ENCODE assay signal across 11 cellular contexts in genomic region chr4:99943904-99944437, GRCh38. TPM values are rescaled to one million over a fixed set of nuclear protein-coding genes. Genes with fewer than 3 reads are reported as not detected.
A peak's percentile ranks its signal among the peaks of the same experiment; 100 is the strongest.
DNase-seq lines count a peak whose midpoint lies in the region; ATAC-seq and TF ChIP-seq lines count a peak whose summit lies in the region.
"Had no signal": no experiment of that assay in that cellular context is flagged by ENCODE, and none has a peak within 500 bp of the region (broad histone marks: within the 10 kb centered on the region; RNA-seq: fewer than 3 reads in every experiment).

No MANE protein-coding gene starts in this region.

- peaks cover 8 to 34% of the 10 kb centered on the region in 2 experiments for H3K79me1 ChIP-seq in IMR-90 (ENCODE audit: low read depth in 1 of 2, low read length in 2 of 2)

- BruUV-seq in IMR-90 (replicated peaks; lab: Mats Ljungman, UMichigan): no TSS peak

- H3K4me3 Mint-ChIP-seq in activated CD8-positive, alpha-beta memory T cell treated with anti-CD3 and anti-CD28 coated beads, Interleukin-2, amount 10 ng/mL, durations not matched to agents 7 days and 5 days: peak overlapping the region; percentile 58
- H3K4me3 Mint-ChIP-seq in activated naive CD8-positive, alpha-beta T cell: peak overlapping the region; percentile 97
- H3K4me3 Mint-ChIP-seq in neural crest cell: peak overlapping the region; percentile 44

- no peak overlapping the region for H4K91ac ChIP-seq in IMR-90 (ENCODE audit: insufficient read depth, low read depth, low read length)

- TF ChIP-seq CTCF in IMR-90 (conservative IDR thresholded peaks at IDR 0.05; ENCODE audit: low read depth, low read length): no peak
- no peak for TF ChIP-seq CTCF in neural crest cell (conservative IDR thresholded peaks at IDR 0.05)
- TF ChIP-seq CTCF in vagina (IDR thresholded peaks at IDR 0.05): no peak

- TF ChIP-seq POLR2A in IMR-90 (IDR thresholded peaks at IDR 0.05; ENCODE audit: low read depth, low read length) (no peak), vagina (IDR thresholded peaks at IDR 0.05) (no peak)

- DNase-seq in activated CD8-positive, alpha-beta memory T cell treated with anti-CD3 and anti-CD28 coated beads, Interleukin-2, amount 10 ng/mL, durations not matched to agents 7 days and 5 days: no peak
- DNase-seq in activated CD8-positive, alpha-beta memory T cell treated with anti-CD3 and anti-CD28 coated beads for 24 hours: no peak
- DNase-seq in IMR-90 (no peak), neural crest cell (ENCODE audit: low read depth, low spot score) (no peak), vagina (ENCODE audit: extremely low spot score in 2 of 2) (no peak), nucleus accumbens (lab: John Stamatoyannopoulos, UW) (no peak), head of caudate nucleus (no peak)
- DNase-seq: activated effector memory CD4-positive, alpha-beta T cell treated with anti-CD3 and anti-CD28 coated beads, Interleukin-2, amount 50 U/mL, for 16 hours; NCI-H1048; NCI-H524 treated with DMSO at 0.1 percent for 48 hours had no signal

- no peaks in the 10 kb centered on the region for H3K9me1 ChIP-seq in IMR-90 (ENCODE audit: insufficient read depth, low read length)

- no peak overlapping the region for H2AK5ac ChIP-seq in IMR-90 (ENCODE audit: low read depth, low read length)

- H4K5ac ChIP-seq in IMR-90 (ENCODE audit: low read depth, low read length): no peak overlapping the region

- no peak overlapping the region for H2AK9ac ChIP-seq in IMR-90 (replicated peaks; ENCODE audit: low read depth, low read length, poor library complexity)

- WGBS in IMR-90 (ENCODE audit: extremely low coverage in 2 of 2, insufficient read length in 1 of 2), 2 experiments: no CpG with 5 or more reads among the region's 2 CpGs

- peaks cover 52% of the 10 kb centered on the region for H3K36me3 Mint-ChIP-seq in activated CD8-positive, alpha-beta memory T cell treated with anti-CD3 and anti-CD28 coated beads, Interleukin-2, amount 10 ng/mL, durations not matched to agents 7 days and 5 days
- peaks cover 7% of the 10 kb centered on the region for H3K36me3 Mint-ChIP-seq in activated naive CD8-positive, alpha-beta T cell
- peaks cover 33% of the 10 kb centered on the region for H3K36me3 Mint-ChIP-seq in neural crest cell (ENCODE audit: low read depth)

- H3K4me3 ChIP-seq in IMR-90 (ENCODE audit: insufficient read depth, low read depth, low read length): no peak overlapping the region
- H3K4me3 ChIP-seq in vagina: no peak overlapping the region

- no peak overlapping the region for H2BK20ac ChIP-seq in IMR-90 (ENCODE audit: low read depth, low read length)

- CTCF ChIA-PET in activated CD8-positive, alpha-beta memory T cell treated with anti-CD3 and anti-CD28 coated beads, Interleukin-2, amount 10 ng/mL, durations not matched to agents 7 days and 5 days (lab: Charles Lee): interaction anchor here (0.8 to 1.9 kb wide), 2 partner anchors 27 to 133 kb away, joined by 3 to 5 read pairs; no protein-coding TSS in a partner anchor
- CTCF ChIA-PET in IMR-90 (lab: Yijun Ruan, JAX): interaction anchor here (0.6 kb wide), 1 partner anchor 271 kb away, joined by 6 read pairs; no protein-coding TSS in a partner anchor

- no peak overlapping the region for H3K4ac ChIP-seq in IMR-90 (ENCODE audit: low read depth, low read length)

- no peak overlapping the region for H3K18ac ChIP-seq in IMR-90 (ENCODE audit: low read depth, low read length)

- H3K9me3 Mint-ChIP-seq in activated CD8-positive, alpha-beta memory T cell treated with anti-CD3 and anti-CD28 coated beads, Interleukin-2, amount 10 ng/mL, durations not matched to agents 7 days and 5 days (ENCODE audit: low read depth): no peaks in the 10 kb centered on the region
- no peaks in the 10 kb centered on the region for H3K9me3 Mint-ChIP-seq in activated naive CD8-positive, alpha-beta T cell (ENCODE audit: low read depth)
- no peaks in the 10 kb centered on the region for H3K9me3 Mint-ChIP-seq in neural crest cell

- no peak overlapping the region for H2BK120ac ChIP-seq in IMR-90 (ENCODE audit: low read depth, low read length)

- H2BK15ac ChIP-seq in IMR-90 (ENCODE audit: low read depth, low read length): no peak overlapping the region

- peaks cover 53% of the 10 kb centered on the region for H3K4me1 Mint-ChIP-seq in activated CD8-positive, alpha-beta memory T cell treated with anti-CD3 and anti-CD28 coated beads, Interleukin-2, amount 10 ng/mL, durations not matched to agents 7 days and 5 days
- H3K4me1 Mint-ChIP-seq in activated naive CD8-positive, alpha-beta T cell (ENCODE audit: low read depth): peaks cover 64% of the 10 kb centered on the region
- peaks cover 47% of the 10 kb centered on the region for H3K4me1 Mint-ChIP-seq in neural crest cell

- H3K14ac ChIP-seq in IMR-90 (replicated peaks; ENCODE audit: low read depth, low read length): no peak overlapping the region

- no peak overlapping the region; the same call in 1 of the 2 replicates for H3K23ac ChIP-seq in IMR-90 (ENCODE audit: low read depth, low read length)

- H3K56ac ChIP-seq in IMR-90 (ENCODE audit: extremely low read depth, insufficient read depth, low read length): no peak overlapping the region

- in situ Hi-C loops in IMR-90 (cut with MboI; ENCODE audit: low sequenced_read_pairs): loop anchor here (10.0 kb wide), 1 partner anchor 379 kb away; the partner anchor contains the start of gene TRMT10A

- H3K4me2 ChIP-seq in IMR-90 (ENCODE audit: low read depth, low read length): peak overlapping the region; percentile 51; the same call in 1 of the 2 replicates

- intact Hi-C loops in IMR-90 (cut with micrococcal nuclease) (no loop called here), vagina (cut with DNase I) (loop anchor here (5.0 kb wide), 1 partner anchor 557 kb away; no protein-coding TSS in a partner anchor), head of caudate nucleus (cut with DNase I) (no loop called here)

- POLR2A ChIA-PET in IMR-90 (lab: Charles Lee; ENCODE audit: unreplicated experiment): no interaction called here

- no peak overlapping the region for H2BK5ac ChIP-seq in IMR-90 (ENCODE audit: low read depth, low read length, poor library complexity, severe bottlenecking)

- H3K9ac ChIP-seq in IMR-90 (ENCODE audit: low read depth, low read length): no peak overlapping the region

- peaks cover 14% of the 10 kb centered on the region; the same call in 1 of the 2 replicates for H4K20me1 ChIP-seq in IMR-90 (ENCODE audit: insufficient read depth, low read length)

- H4K8ac ChIP-seq in IMR-90 (ENCODE audit: low read depth in 2 of 2, low read length in 2 of 2): no peak overlapping the region

- peaks cover 6% of the 10 kb centered on the region; the same call in 1 of the 2 replicates for H3K36me3 ChIP-seq in IMR-90 (ENCODE audit: control insufficient read depth, insufficient read depth, low read length)
- H3K36me3 ChIP-seq in vagina: peaks cover 0 to 6% of the 10 kb centered on the region in 2 donors

- no peak for TF ChIP-seq RAD21 in IMR-90 (IDR thresholded peaks at IDR 0.05; ENCODE audit: low read length)

- ATAC-seq in activated CD8-positive, alpha-beta memory T cell treated with anti-CD3 and anti-CD28 coated beads, Interleukin-2, amount 10 ng/mL, durations not matched to agents 7 days and 5 days: no peak
- ATAC-seq in IMR-90 (ENCODE audit: low read depth): no peak

- peaks cover 4% of the 10 kb centered on the region; the same call in 1 of the 2 replicates for H3K4me1 ChIP-seq in IMR-90 (ENCODE audit: control insufficient read depth, insufficient read depth, low read length)
- H3K4me1 ChIP-seq in vagina: peaks cover 62% of the 10 kb centered on the region

- H2AFZ ChIP-seq in IMR-90 (replicated peaks; ENCODE audit: low read length, poor library complexity): no peak overlapping the region

- no peaks in the 10 kb centered on the region for H3K27me3 Mint-ChIP-seq in activated CD8-positive, alpha-beta memory T cell treated with anti-CD3 and anti-CD28 coated beads, Interleukin-2, amount 10 ng/mL, durations not matched to agents 7 days and 5 days
- no peaks in the 10 kb centered on the region for H3K27me3 Mint-ChIP-seq in activated naive CD8-positive, alpha-beta T cell
- peaks cover 6% of the 10 kb centered on the region for H3K27me3 Mint-ChIP-seq in neural crest cell (ENCODE audit: low read depth)

- H3K27ac Mint-ChIP-seq in activated CD8-positive, alpha-beta memory T cell treated with anti-CD3 and anti-CD28 coated beads, Interleukin-2, amount 10 ng/mL, durations not matched to agents 7 days and 5 days: no peak overlapping the region
- peak overlapping the region; percentile 50 for H3K27ac Mint-ChIP-seq in activated naive CD8-positive, alpha-beta T cell
- no peak overlapping the region for H3K27ac Mint-ChIP-seq in neural crest cell (ENCODE audit: unreplicated experiment)

- H3K27me3 ChIP-seq in IMR-90 (ENCODE audit: control insufficient read depth, insufficient read depth, low read length) (no peaks in the 10 kb centered on the region), vagina (no peaks in the 10 kb centered on the region)

- no peak overlapping the region for H3K27ac ChIP-seq in IMR-90 (ENCODE audit: insufficient read depth, low read length)
- no peak overlapping the region for H3K27ac ChIP-seq in vagina

- H3K9me3 ChIP-seq in IMR-90 (ENCODE audit: control insufficient read depth, insufficient read depth, low read length): no peaks in the 10 kb centered on the region
- no peaks in the 10 kb centered on the region for H3K9me3 ChIP-seq in vagina

- dilution Hi-C loops in IMR-90 (cut with HindIII; ENCODE audit: low sequenced_read_pairs, unreplicated experiment): no loop called here

RNA-seq across cellular contexts. Expression of gene DNAJB14, which starts 2.4 kb away (rescaled TPM):
- total RNA-seq in activated CD8-positive, alpha-beta memory T cell treated with anti-CD3 and anti-CD28 coated beads, Interleukin-2, amount 10 ng/mL, durations not matched to agents 7 days and 5 days: 10 to 100 TPM; 59.6 to 63.6 TPM
- total RNA-seq in IMR-90 (2012; rRNA removed) (15.6 and 40.3 TPM in 2 replicates), neural crest cell (34.2 and 37.0 TPM in 2 replicates), vagina (24.3 TPM)
- 12.9 and 14.8 TPM in 2 replicates for polyA plus RNA-seq in IMR-90 (2012; rRNA removed)
- polyA plus RNA-seq in IMR-90 (2012; cell fraction: cytosol; rRNA removed): 0.61 and 0.92 TPM in 2 replicates
- polyA plus RNA-seq in IMR-90 (2012; cell fraction: nucleus; rRNA removed; ENCODE audit: low replicate concordance): 12.4 and 19.6 TPM in 2 replicates

RNA-seq across cellular contexts. Expression of gene H2AZ1, which starts 6.1 kb away (rescaled TPM):
- total RNA-seq in activated CD8-positive, alpha-beta memory T cell treated with anti-CD3 and anti-CD28 coated beads, Interleukin-2, amount 10 ng/mL, durations not matched to agents 7 days and 5 days: 100 to 1,000 TPM; 607 to 663 TPM
- total RNA-seq in IMR-90 (2012; rRNA removed) (938 and 1,129 TPM in 2 replicates), neural crest cell (793 and 801 TPM in 2 replicates), vagina (177 TPM)
- polyA plus RNA-seq in IMR-90 (2012; rRNA removed): 419 and 456 TPM in 2 replicates
- polyA plus RNA-seq in IMR-90 (2012; cell fraction: cytosol; rRNA removed): 543 and 858 TPM in 2 replicates
- 162 and 261 TPM in 2 replicates for polyA plus RNA-seq in IMR-90 (2012; cell fraction: nucleus; rRNA removed; ENCODE audit: low replicate concordance)

RNA-seq across cellular contexts. Expression of gene LAMTOR3, which starts 49.7 kb away (rescaled TPM):
- total RNA-seq in activated CD8-positive, alpha-beta memory T cell treated with anti-CD3 and anti-CD28 coated beads, Interleukin-2, amount 10 ng/mL, durations not matched to agents 7 days and 5 days: 10 to 100 TPM; 20.6 to 25.3 TPM
- total RNA-seq in IMR-90 (2012; rRNA removed) (35.7 and 56.1 TPM in 2 replicates), neural crest cell (38.9 and 41.8 TPM in 2 replicates), vagina (46.2 TPM)
- 22.0 and 28.6 TPM in 2 replicates for polyA plus RNA-seq in IMR-90 (2012; rRNA removed)
- 4.0 and 5.5 TPM in 2 replicates for polyA plus RNA-seq in IMR-90 (2012; cell fraction: cytosol; rRNA removed)
- 1.3 and 17.0 TPM in 2 replicates for polyA plus RNA-seq in IMR-90 (2012; cell fraction: nucleus; rRNA removed; ENCODE audit: low replicate concordance)

Comparison
In these comparisons a context has a peak if more than half of its experiments do, and no peak if none do; other contexts are left out.
1. H3K4me3 Mint-ChIP-seq: peak in every context shown above with its lines; median percentile 97 in activated naive CD8-positive, alpha-beta T cell; 58 in activated CD8-positive, alpha-beta memory T cell treated with anti-CD3 and anti-CD28 coated beads, Interleukin-2, amount 10 ng/mL, durations not matched to agents 7 days and 5 days; 44 in neural crest cell.